25 cellular contexts compared by ENCODE assay signal in the genomic region with DNA sequence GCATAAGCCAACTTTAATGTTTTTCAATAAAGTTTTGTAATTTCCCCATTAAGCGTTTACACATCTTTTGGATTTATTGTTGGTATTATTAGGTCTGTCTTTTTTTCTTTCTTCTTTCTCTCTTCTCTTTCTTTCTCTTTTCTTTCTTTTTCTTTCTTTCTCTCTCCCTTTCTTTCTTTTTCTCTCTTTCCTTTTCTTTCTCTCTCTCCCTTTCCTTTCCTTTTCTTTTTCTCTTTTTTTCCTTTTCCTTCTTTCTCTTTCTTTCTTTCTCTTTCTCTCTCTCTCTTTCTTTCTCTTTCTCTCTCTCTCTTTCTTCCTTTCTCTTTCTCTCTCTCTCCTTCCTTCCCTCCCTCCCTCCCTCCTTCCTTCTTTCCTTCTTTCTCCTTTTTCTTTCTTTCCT. TPM values are rescaled to one million over a fixed set of nuclear protein-coding genes. Genes with fewer than 3 reads are reported as not detected.
"Had no signal": no experiment of that assay in that cellular context is flagged by ENCODE, and none has a peak within 500 bp of the region (broad histone marks: within the 10 kb centered on the region; RNA-seq: fewer than 3 reads in every experiment).

No MANE protein-coding gene starts in this region.

- H3K4me1 Mint-ChIP-seq: neural crest cell had no signal

- H3K4me2 ChIP-seq: hepatocyte had no signal

- ATAC-seq: activated CD4-positive, alpha-beta T cell treated with anti-CD3 and anti-CD28 coated beads for 36 hours; body of pancreas; foreskin keratinocyte; left colon; lower lobe of right lung; psoas muscle; right cardiac atrium; upper lobe of right lung had no signal

- H3K27ac Mint-ChIP-seq: activated CD8-positive, alpha-beta memory T cell treated with anti-CD3 and anti-CD28 coated beads, Interleukin-2, amount 10 ng/mL, durations not matched to agents 7 days and 5 days; activated naive CD8-positive, alpha-beta T cell treated with anti-CD3 and anti-CD28 coated beads for 36 hours had no signal

- H3K27ac ChIP-seq: body of pancreas, dorsolateral prefrontal cortex, foreskin keratinocyte, hepatocyte, lower lobe of right lung, psoas muscle, thoracic aorta, upper lobe of right lung, WERI-Rb-1 had no signal

- H2AFZ ChIP-seq: hepatocyte had no signal

- H3K27me3 ChIP-seq: body of pancreas, dorsolateral prefrontal cortex, foreskin keratinocyte, hepatocyte, upper lobe of right lung had no signal

- H3K27me3 Mint-ChIP-seq: activated CD4-positive, alpha-beta T cell treated with anti-CD3 and anti-CD28 coated beads for 36 hours; activated CD8-positive, alpha-beta memory T cell treated with anti-CD3 and anti-CD28 coated beads, Interleukin-2, amount 10 ng/mL, durations not matched to agents 7 days and 5 days; activated naive CD8-positive, alpha-beta T cell treated with anti-CD3 and anti-CD28 coated beads for 36 hours had no signal

- H3K4me3 Mint-ChIP-seq: activated CD4-positive, alpha-beta T cell treated with anti-CD3 and anti-CD28 coated beads for 36 hours; activated CD8-positive, alpha-beta memory T cell treated with anti-CD3 and anti-CD28 coated beads, Interleukin-2, amount 10 ng/mL, durations not matched to agents 7 days and 5 days; activated naive CD8-positive, alpha-beta T cell treated with anti-CD3 and anti-CD28 coated beads for 36 hours; neural crest cell had no signal

- H3K9me3 ChIP-seq: body of pancreas, lower lobe of right lung, psoas muscle, thoracic aorta, upper lobe of right lung had no signal

- H3K4me3 ChIP-seq: body of pancreas, dorsolateral prefrontal cortex, hepatocyte, lower lobe of right lung, psoas muscle, thoracic aorta, upper lobe of right lung had no signal

- FAIRE-seq: colon, islet of Langerhans, small intestine had no signal

- DNase-seq: activated CD4-positive, alpha-beta T cell treated with anti-CD3 and anti-CD28 coated beads for 36 hours; activated CD4-positive, alpha-beta T cell treated with anti-CD3 and anti-CD28 coated beads, Interleukin-2, amount 50 U/mL, for 48 hours; activated CD8-positive, alpha-beta memory T cell treated with anti-CD3 and anti-CD28 coated beads, Interleukin-2, amount 10 ng/mL, durations not matched to agents 7 days and 5 days; activated naive CD4-positive, alpha-beta T cell; activated naive CD8-positive, alpha-beta T cell treated with anti-CD3 and anti-CD28 coated beads for 36 hours; amniotic stem cell; body of pancreas; caudate nucleus; dorsolateral prefrontal cortex; left colon; lower lobe of right lung; psoas muscle; right cardiac atrium; small intestine; stimulated activated CD4-positive, alpha-beta T cell treated with anti-CD3 and anti-CD28 coated beads, Interleukin-4, amount 100 ng/mL, for 1 hour; T-helper 2 cell; upper lobe of right lung; WERI-Rb-1 had no signal

- H3K9me3 Mint-ChIP-seq: activated naive CD8-positive, alpha-beta T cell treated with anti-CD3 and anti-CD28 coated beads for 36 hours; neural crest cell had no signal

- H3K79me2 ChIP-seq: hepatocyte had no signal

- H3K4me1 ChIP-seq: body of pancreas, foreskin keratinocyte, lower lobe of right lung, psoas muscle, upper lobe of right lung had no signal

- H3K36me3 ChIP-seq: lower lobe of right lung, thoracic aorta, upper lobe of right lung, WERI-Rb-1 had no signal

RNA-seq across cellular contexts. Expression of gene TNFRSF9, which starts 54.2 kb away (rescaled TPM):
- total RNA-seq: fibroblast of lung, right cardiac atrium, thoracic aorta had no signal
